In the genomic region with DNA sequence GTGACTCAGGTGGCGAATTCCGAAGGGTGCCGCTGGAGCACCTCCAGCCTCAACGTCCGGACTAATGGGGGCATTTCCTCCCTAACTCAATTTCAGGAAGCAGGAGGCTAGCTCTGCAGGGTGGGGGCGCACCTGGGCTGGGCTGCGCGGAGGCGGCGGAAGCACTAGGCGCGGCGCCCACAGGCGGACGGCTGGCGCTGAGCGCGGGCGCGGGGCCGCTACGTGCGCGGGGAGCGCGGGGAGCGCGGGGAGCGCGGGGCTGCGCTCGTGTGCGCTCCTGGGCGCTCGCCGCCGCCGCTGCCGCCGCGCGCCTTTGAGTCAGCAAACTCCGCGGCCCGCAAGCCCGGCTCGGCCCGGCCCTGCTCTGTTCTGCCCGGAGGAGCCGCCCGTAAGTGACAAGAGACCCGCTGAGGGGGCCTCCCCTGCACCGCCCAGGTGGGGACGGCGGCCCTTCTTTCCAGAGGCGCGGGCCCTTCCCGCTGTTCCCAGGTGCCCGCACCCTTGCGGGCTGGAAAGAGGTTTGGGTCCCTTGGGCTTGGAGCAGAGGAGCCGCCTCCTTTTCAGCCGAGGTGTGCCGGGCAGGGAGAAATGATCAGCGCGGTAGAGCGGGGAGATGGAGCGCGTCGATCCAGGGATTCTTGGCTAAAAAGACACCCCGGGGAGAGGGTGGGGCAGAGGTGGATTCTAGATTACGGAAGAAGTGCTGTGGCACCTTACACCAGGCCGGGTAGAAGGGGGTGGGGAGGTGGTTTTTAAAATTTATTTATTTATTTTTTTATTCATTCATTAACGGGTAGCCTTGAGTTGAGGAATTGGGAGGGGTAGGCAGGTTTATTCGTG, we compare ENCODE assay signal across 8 cellular contexts. TPM values are rescaled to one million over a fixed set of nuclear protein-coding genes. Genes with fewer than 3 reads are reported as not detected.
DNase-seq lines count a peak whose midpoint lies in the region; ATAC-seq and TF ChIP-seq lines count a peak whose summit lies in the region.

A gene with protein sequence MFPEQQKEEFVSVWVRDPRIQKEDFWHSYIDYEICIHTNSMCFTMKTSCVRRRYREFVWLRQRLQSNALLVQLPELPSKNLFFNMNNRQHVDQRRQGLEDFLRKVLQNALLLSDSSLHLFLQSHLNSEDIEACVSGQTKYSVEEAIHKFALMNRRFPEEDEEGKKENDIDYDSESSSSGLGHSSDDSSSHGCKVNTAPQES (plus strand): TSS at position 164 of the 840 bp plus-strand sequence. CDS start 54,581 bp downstream, outside the sequence.

- no peaks in the 10 kb centered on the region for H3K9me3 ChIP-seq in right cardiac atrium (ENCODE audit: control insufficient read depth, low read length)
- H3K9me3 ChIP-seq in BE2C: no peaks in the 10 kb centered on the region

- H3K4me1 ChIP-seq in right cardiac atrium (ENCODE audit: control insufficient read depth, insufficient read depth, low read length) (no peaks in the 10 kb centered on the region), BE2C (no peaks in the 10 kb centered on the region)

- no peak for TF ChIP-seq CTCF in BE2C (IDR thresholded peaks at IDR 0.05; ENCODE audit: low read depth, low read length)

- ATAC-seq in GM21576 (IDR thresholded peaks at IDR 0.05; ENCODE audit: unreplicated experiment): peak; percentile 79
- peak; percentile 78 to 84 for ATAC-seq in right cardiac atrium

- no peaks in the 10 kb centered on the region for H3K36me3 Mint-ChIP-seq in activated naive CD4-positive, alpha-beta T cell treated with anti-CD3 and anti-CD28 coated beads, Interleukin-2, amount 50 U/mL, for 24 hours

- H3K27ac Mint-ChIP-seq in activated naive CD4-positive, alpha-beta T cell treated with anti-CD3 and anti-CD28 coated beads, Interleukin-2, amount 50 U/mL, for 24 hours: peak within 1 kb of the TSS; percentile 87

- DNase-seq in DMS53 treated with DMSO at 0.1 percent for 48 hours (lab: John Stamatoyannopoulos, UW; ENCODE audit: unreplicated experiment) (peak; percentile 53), KG1 (lab: John Stamatoyannopoulos, UW) (peak; percentile 46), right cardiac atrium (peak; percentile 38 to 79 (median 71)), retina (peak; percentile 81), BE2C (no peak)

- H3K4me3 Mint-ChIP-seq in activated naive CD4-positive, alpha-beta T cell treated with anti-CD3 and anti-CD28 coated beads, Interleukin-2, amount 50 U/mL, for 24 hours: peak within 1 kb of the TSS; percentile 91

- no peaks in the 10 kb centered on the region for H3K27me3 Mint-ChIP-seq in activated naive CD4-positive, alpha-beta T cell treated with anti-CD3 and anti-CD28 coated beads, Interleukin-2, amount 50 U/mL, for 24 hours

- H3K4me1 Mint-ChIP-seq in activated naive CD4-positive, alpha-beta T cell treated with anti-CD3 and anti-CD28 coated beads, Interleukin-2, amount 50 U/mL, for 24 hours: peaks cover 38% of the 10 kb centered on the region

- H3K27me3 ChIP-seq in right cardiac atrium (ENCODE audit: control insufficient read depth, insufficient read depth) (no peaks in the 10 kb centered on the region), BE2C (peaks cover 45% of the 10 kb centered on the region)

- no peak within 1 kb of the TSS for H3K27ac ChIP-seq in right cardiac atrium (ENCODE audit: low read length)

- intact Hi-C loops in right cardiac atrium (cut with DNase I): no loop called here

- H3K4me3 ChIP-seq in right cardiac atrium (ENCODE audit: low read length): peak within 1 kb of the TSS; percentile 54
- H3K4me3 ChIP-seq in BE2C (ENCODE audit: low read depth, low read length): no peak within 1 kb of the TSS

- TF ChIP-seq POLR2A in Raji (IDR thresholded peaks at IDR 0.05; ENCODE audit: insufficient read depth, low read depth, low read length): peak; percentile 64

- no peaks in the 10 kb centered on the region for H3K9me3 Mint-ChIP-seq in activated naive CD4-positive, alpha-beta T cell treated with anti-CD3 and anti-CD28 coated beads, Interleukin-2, amount 50 U/mL, for 24 hours

- 3% methylated on average over 74 of the region's 74 CpGs for WGBS in right cardiac atrium

- H3K36me3 ChIP-seq in BE2C: no peaks in the 10 kb centered on the region

RNA-seq across cellular contexts. Expression of the gene that starts here (rescaled TPM):
- total RNA-seq in right cardiac atrium: 1 to 10 TPM; 2.8 to 3.5 (median 2.9) TPM
- polyA plus RNA-seq in right cardiac atrium: 1.3 TPM
- not detected for polyA plus RNA-seq in BE2C (2012; ENCODE audit: insufficient read depth, insufficient read length, low read depth)
